18 cellular contexts compared by ENCODE assay signal in genomic region chr15:44716983-44717602, GRCh38. TPM values are rescaled to one million over a fixed set of nuclear protein-coding genes. Genes with fewer than 3 reads are reported as not detected.
DNase-seq lines count a peak whose midpoint lies in the region; ATAC-seq and TF ChIP-seq lines count a peak whose summit lies in the region.
"Had no signal": no experiment of that assay in that cellular context is flagged by ENCODE, and none has a peak within 500 bp of the region (broad histone marks: within the 10 kb centered on the region; RNA-seq: fewer than 3 reads in every experiment).

No MANE protein-coding gene starts in this region.

- peaks cover 3% of the 10 kb centered on the region for H3K27me3 ChIP-seq in Loucy (ENCODE audit: insufficient read depth, low read length, poor library complexity, severe bottlenecking)
- H3K27me3 ChIP-seq: breast epithelium, esophagus squamous epithelium, MG63 had no signal

- H3K9me3 Mint-ChIP-seq in activated naive CD4-positive, alpha-beta T cell treated with anti-CD3 and anti-CD28 coated beads, Interleukin-2, amount 10 ng/mL, durations not matched to agents 7 days and 5 days = no peaks in the 10 kb centered on the region
- H3K9me3 Mint-ChIP-seq in activated naive CD8-positive, alpha-beta T cell treated with anti-CD3 and anti-CD28 coated beads for 36 hours = no peaks in the 10 kb centered on the region
- no peaks in the 10 kb centered on the region for H3K9me3 Mint-ChIP-seq in stimulated activated naive CD8-positive, alpha-beta T cell treated with anti-CD3 and anti-CD28 coated beads, Interleukin-15, amount 100 ng/mL, for 72 hours
- H3K9me3 Mint-ChIP-seq: nephron progenitor cell had no signal

- CTCF ChIA-PET in activated naive CD4-positive, alpha-beta T cell treated with anti-CD3 and anti-CD28 coated beads, Interleukin-2, amount 10 ng/mL, durations not matched to agents 7 days and 5 days (lab: Charles Lee) = interaction anchor here (0.6 to 13.2 kb wide), 4 partner anchors 14 to 138 kb away, joined by 3 to 282 read pairs (median 86); partner anchors contain the start of genes SPG11 and TRIM69

- DNase-seq in activated naive CD4-positive, alpha-beta T cell treated with anti-CD3 and anti-CD28 coated beads, Interleukin-2, amount 10 ng/mL, durations not matched to agents 7 days and 5 days = no peak
- no peak for DNase-seq in activated naive CD4-positive, alpha-beta T cell treated with anti-CD3 and anti-CD28 coated beads, Interleukin-2, amount 50 U/mL, for 16 hours
- no peak for DNase-seq in activated naive CD8-positive, alpha-beta T cell treated with anti-CD3 and anti-CD28 coated beads for 36 hours
- DNase-seq in stimulated activated naive CD8-positive, alpha-beta T cell treated with anti-CD3 and anti-CD28 coated beads, Interleukin-15, amount 100 ng/mL, for 72 hours = no peak
- DNase-seq in NCI-H2081 treated with DMSO at 0.1 percent for 48 hours (lab: John Stamatoyannopoulos, UW) (no peak), AG20443 (ENCODE audit: low spot score) (no peak), hippocampal formation (lab: John Stamatoyannopoulos, UW) (no peak)
- DNase-seq: activated gamma-delta T cell treated with Interleukin-2 at 50 U/mL for 16 hours, esophagus squamous epithelium, HCEC 1CT, MG63, NCI-H1694, NCI-H446, nephron progenitor cell, Right ventricle myocardium superior had no signal

- no peak overlapping the region for H3K9ac ChIP-seq in Loucy (ENCODE audit: low read depth, low read length, poor library complexity, severe bottlenecking)

- H3K4me3 ChIP-seq in Loucy (ENCODE audit: low read length, poor library complexity, severe bottlenecking) = no peak overlapping the region
- H3K4me3 ChIP-seq: breast epithelium, esophagus squamous epithelium, MG63 had no signal

- H3K27me3 Mint-ChIP-seq in activated naive CD4-positive, alpha-beta T cell treated with anti-CD3 and anti-CD28 coated beads, Interleukin-2, amount 10 ng/mL, durations not matched to agents 7 days and 5 days = peaks cover 6% of the 10 kb centered on the region
- peaks cover 16% of the 10 kb centered on the region for H3K27me3 Mint-ChIP-seq in activated naive CD8-positive, alpha-beta T cell treated with anti-CD3 and anti-CD28 coated beads for 36 hours
- H3K27me3 Mint-ChIP-seq in stimulated activated naive CD8-positive, alpha-beta T cell treated with anti-CD3 and anti-CD28 coated beads, Interleukin-15, amount 100 ng/mL, for 72 hours = no peaks in the 10 kb centered on the region

- H3K4me2 ChIP-seq in Loucy (ENCODE audit: low read depth, low read length, poor library complexity, severe bottlenecking) = peak overlapping the region; percentile 98

- H3K4me1 Mint-ChIP-seq in activated naive CD4-positive, alpha-beta T cell treated with anti-CD3 and anti-CD28 coated beads, Interleukin-2, amount 10 ng/mL, durations not matched to agents 7 days and 5 days = peaks cover 75% of the 10 kb centered on the region
- H3K4me1 Mint-ChIP-seq in activated naive CD8-positive, alpha-beta T cell treated with anti-CD3 and anti-CD28 coated beads for 36 hours = peaks cover 80% of the 10 kb centered on the region
- peaks cover 87% of the 10 kb centered on the region for H3K4me1 Mint-ChIP-seq in stimulated activated naive CD8-positive, alpha-beta T cell treated with anti-CD3 and anti-CD28 coated beads, Interleukin-15, amount 100 ng/mL, for 72 hours

- H3K4me1 ChIP-seq in Loucy (ENCODE audit: insufficient read depth, low read length, poor library complexity, severe bottlenecking) = peaks cover 53% of the 10 kb centered on the region

- peak overlapping the region; percentile 99 for H3K4me3 Mint-ChIP-seq in activated naive CD4-positive, alpha-beta T cell treated with anti-CD3 and anti-CD28 coated beads, Interleukin-2, amount 10 ng/mL, durations not matched to agents 7 days and 5 days
- peak overlapping the region; percentile 98 for H3K4me3 Mint-ChIP-seq in activated naive CD8-positive, alpha-beta T cell treated with anti-CD3 and anti-CD28 coated beads for 36 hours
- peak overlapping the region; percentile 87 to 97 for H3K4me3 Mint-ChIP-seq in stimulated activated naive CD8-positive, alpha-beta T cell treated with anti-CD3 and anti-CD28 coated beads, Interleukin-15, amount 100 ng/mL, for 72 hours
- H3K4me3 Mint-ChIP-seq: nephron progenitor cell had no signal

- H3F3A ChIP-seq in Loucy (ENCODE audit: low read depth) = peaks cover 27% of the 10 kb centered on the region

- H4K20me1 ChIP-seq in Loucy (ENCODE audit: insufficient read depth, low read length, poor library complexity, severe bottlenecking) = peaks cover 64% of the 10 kb centered on the region

- H3K36me3 ChIP-seq in Loucy (ENCODE audit: insufficient read depth, low read length) = peaks cover 47% of the 10 kb centered on the region

- H3K79me2 ChIP-seq in Loucy (ENCODE audit: insufficient read depth, low read length) = peaks cover 61% of the 10 kb centered on the region

- peaks cover 72% of the 10 kb centered on the region for H3K36me3 Mint-ChIP-seq in activated naive CD4-positive, alpha-beta T cell treated with anti-CD3 and anti-CD28 coated beads, Interleukin-2, amount 10 ng/mL, durations not matched to agents 7 days and 5 days
- H3K36me3 Mint-ChIP-seq in activated naive CD8-positive, alpha-beta T cell treated with anti-CD3 and anti-CD28 coated beads for 36 hours = peaks cover 84% of the 10 kb centered on the region

- H2AFZ ChIP-seq in Loucy (ENCODE audit: low read length) = no peak overlapping the region

- H3K27ac Mint-ChIP-seq in activated naive CD4-positive, alpha-beta T cell treated with anti-CD3 and anti-CD28 coated beads, Interleukin-2, amount 10 ng/mL, durations not matched to agents 7 days and 5 days = peak overlapping the region; percentile 100
- H3K27ac Mint-ChIP-seq in activated naive CD8-positive, alpha-beta T cell treated with anti-CD3 and anti-CD28 coated beads for 36 hours = peak overlapping the region; percentile 99
- H3K27ac Mint-ChIP-seq in stimulated activated naive CD8-positive, alpha-beta T cell treated with anti-CD3 and anti-CD28 coated beads, Interleukin-15, amount 100 ng/mL, for 72 hours = peak overlapping the region; percentile 39 to 73
- H3K27ac Mint-ChIP-seq: nephron progenitor cell had no signal

- no peak for ATAC-seq in stimulated activated naive CD8-positive, alpha-beta T cell treated with anti-CD3 and anti-CD28 coated beads, Interleukin-15, amount 100 ng/mL, for 72 hours

- no peak for TF ChIP-seq CTCF in Loucy (conservative IDR thresholded peaks at IDR 0.05; ENCODE audit: low read length)

- no peaks in the 10 kb centered on the region for H3K9me3 ChIP-seq in Loucy (ENCODE audit: insufficient read depth, low read depth, low read length)
- H3K9me3 ChIP-seq: breast epithelium, esophagus squamous epithelium, MG63 had no signal

- H3K9me2 ChIP-seq in Loucy (replicated peaks; ENCODE audit: low read depth, low read length) = no peaks in the 10 kb centered on the region

RNA-seq across cellular contexts. Expression of gene B2M, which starts 5.8 kb away (rescaled TPM):
- total RNA-seq in activated naive CD8-positive, alpha-beta T cell treated with anti-CD3 and anti-CD28 coated beads for 36 hours = 1,000 to 10,000 TPM; 3,772 to 3,785 TPM

RNA-seq across cellular contexts. Expression of gene PATL2, which starts 6.0 kb away (rescaled TPM):
- 1 to 10 TPM; 7.0 to 8.6 TPM for total RNA-seq in activated naive CD8-positive, alpha-beta T cell treated with anti-CD3 and anti-CD28 coated beads for 36 hours
- total RNA-seq: lung microvascular endothelial cell had no signal

RNA-seq across cellular contexts. Expression of gene TRIM69, which starts 19.2 kb away (rescaled TPM):
- total RNA-seq in activated naive CD8-positive, alpha-beta T cell treated with anti-CD3 and anti-CD28 coated beads for 36 hours = 10 to 100 TPM; 70.6 to 71.0 TPM

RNA-seq across cellular contexts. Expression of gene SPG11, which starts 53.6 kb away (rescaled TPM):
- 10 to 100 TPM; 47.6 to 51.5 TPM for total RNA-seq in activated naive CD8-positive, alpha-beta T cell treated with anti-CD3 and anti-CD28 coated beads for 36 hours
